In genomic region chr19:17555480-17555928, GRCh38 we compare ENCODE assay signal across 8 cellular contexts. TPM values are rescaled to one million over a fixed set of nuclear protein-coding genes. Genes with fewer than 3 reads are reported as not detected.
DNase-seq lines count a peak whose midpoint lies in the region; ATAC-seq, FAIRE-seq and TF ChIP-seq lines count a peak whose summit lies in the region.

TSS of gene COLGALT1 (plus strand) at chr19:17555649. CDS start at chr19:17555714, 65 bp downstream.

- intact Hi-C loops in kidney (cut with DNase I) = no loop called here

- DNase-seq in AG08395 (ENCODE audit: low spot score) (peak; percentile 98), NCI-H510A treated with DMSO at 0.1 percent for 48 hours (lab: John Stamatoyannopoulos, UW) (peak; percentile 95), cerebellar nuclear complex (lab: John Stamatoyannopoulos, UW) (peak; percentile 71 to 84), kidney (peak; percentile 99)
- DNase-seq in activated CD4-positive, alpha-beta T cell treated with anti-CD3 and anti-CD28 coated beads for 1 hour = peak; percentile 97
- DNase-seq in stimulated activated CD4-positive, alpha-beta T cell treated with anti-CD3 and anti-CD28 coated beads, Interleukin-15, amount 100 ng/mL, for 1 hour (ENCODE audit: low read depth in 1 of 2, low spot score in 1 of 2) = peak; percentile 93 to 99

- FAIRE-seq in kidney (lab: Jason Lieb, UNC) = no peak

- no peaks in the 10 kb centered on the region for H3K36me3 ChIP-seq in kidney (ENCODE audit: control insufficient read depth in 1 of 2, insufficient read depth in 2 of 2, low read length in 2 of 2)

- no peaks in the 10 kb centered on the region for H3K9me3 ChIP-seq in kidney (ENCODE audit: control insufficient read depth in 1 of 2, low read length in 2 of 2)

- ATAC-seq in GM19043 (IDR thresholded peaks at IDR 0.05; ENCODE audit: low read depth, unreplicated experiment) = peak; percentile 64
- peak; percentile 92 for ATAC-seq in HG03432 (IDR thresholded peaks at IDR 0.05; ENCODE audit: unreplicated experiment)

- no peak for TF ChIP-seq CTCF in kidney (IDR thresholded peaks at IDR 0.05; ENCODE audit: borderline replicate concordance, extremely low read depth, insufficient read depth)

- H3K4me3 ChIP-seq in kidney (ENCODE audit: low read length in 2 of 2) = peak within 1 kb of the TSS; percentile 74 to 84

- H3K9ac ChIP-seq in kidney (ENCODE audit: low read length in 2 of 2) = peak within 1 kb of the TSS; percentile 54 to 73

- peaks cover 0 to 6% of the 10 kb centered on the region in 2 donors for H3K4me1 ChIP-seq in kidney (ENCODE audit: control insufficient read depth in 1 of 2, insufficient read depth in 1 of 2, low read depth in 1 of 2, low read length in 2 of 2)

- peak within 1 kb of the TSS; percentile 32 to 53 for H3K27ac ChIP-seq in kidney (ENCODE audit: low read depth in 2 of 2, low read length in 2 of 2)

RNA-seq across cellular contexts. Expression of gene COLGALT1, which starts in this region (rescaled TPM):
- 66.2 TPM for total RNA-seq in kidney
- polyA plus RNA-seq in kidney (ENCODE audit: insufficient read depth, low read depth, low replicate concordance) = 23.6 TPM

Comparison
In these comparisons a context has a peak if more than half of its experiments do, and no peak if none do; other contexts are left out.
1. Peak in every context shown above with its lines: DNase-seq, ATAC-seq, H3K4me3 ChIP-seq and H3K27ac ChIP-seq.